ENCODE assay signal across 8 cellular contexts in genomic region chr11:65625628-65626342, GRCh38. TPM values are rescaled to one million over a fixed set of nuclear protein-coding genes. Genes with fewer than 3 reads are reported as not detected.
DNase-seq lines count a peak whose midpoint lies in the region; TF ChIP-seq lines count a peak whose summit lies in the region.

No MANE protein-coding gene starts in this region.

- H3K9me3 ChIP-seq in Caco-2 (no peaks in the 10 kb centered on the region), tibial nerve (no peaks in the 10 kb centered on the region)

- H3K4me2 ChIP-seq in KMS-11 = no peak overlapping the region

- H3K4me1 ChIP-seq in Caco-2 (no peaks in the 10 kb centered on the region), KMS-11 (ENCODE audit: low read depth, poor library complexity, severe bottlenecking) (no peaks in the 10 kb centered on the region), tibial nerve (peaks cover 0 to 7% (median 2%) of the 10 kb centered on the region in 4 donors)

- H3K9ac ChIP-seq in KMS-11 = no peak overlapping the region

- peaks cover 44% of the 10 kb centered on the region for H3K36me3 Mint-ChIP-seq in Caco-2 (ENCODE audit: insufficient read depth, unreplicated experiment)

- 41 to 58% methylated on average over 12 to 30 of the region's 30 CpGs for WGBS in tibial nerve, 2 donors

- TF ChIP-seq POLR2A in tibial nerve (IDR thresholded peaks at IDR 0.05) = no peak

- H4K20me1 ChIP-seq in KMS-11 (ENCODE audit: insufficient read depth) = no peaks in the 10 kb centered on the region

- H3K4me3 ChIP-seq in Caco-2 (ENCODE audit: low read depth, low read length) = no peak overlapping the region
- H3K4me3 ChIP-seq in KMS-11 (IDR thresholded peaks at IDR 0.05; ENCODE audit: insufficient read depth, low read depth, low read length) = no peak overlapping the region
- H3K4me3 ChIP-seq in coronary artery = no peak overlapping the region
- no peak overlapping the region for H3K4me3 ChIP-seq in tibial nerve

- H3K27me3 Mint-ChIP-seq in Caco-2 (ENCODE audit: insufficient read depth, unreplicated experiment) = no peaks in the 10 kb centered on the region

- H3K9me3 Mint-ChIP-seq in Caco-2 (ENCODE audit: unreplicated experiment) = no peaks in the 10 kb centered on the region

- no peaks in the 10 kb centered on the region for H3K79me2 ChIP-seq in KMS-11 (ENCODE audit: insufficient read depth, low read depth)

- peaks cover 4% of the 10 kb centered on the region for H3K36me3 ChIP-seq in Caco-2 (ENCODE audit: control insufficient read depth, insufficient read depth, low read length)
- H3K36me3 ChIP-seq in KMS-11 (ENCODE audit: insufficient read depth) = no peaks in the 10 kb centered on the region
- H3K36me3 ChIP-seq in tibial nerve = peaks cover 15 to 100% (median 42%) of the 10 kb centered on the region in 3 donors

- TF ChIP-seq EP300 in tibial nerve (IDR thresholded peaks at IDR 0.05) = peak in 1 of 2 donors; percentile 22

- no peak overlapping the region for H3K4me3 Mint-ChIP-seq in Caco-2 (ENCODE audit: unreplicated experiment)

- H3K4me1 Mint-ChIP-seq in Caco-2 (ENCODE audit: low read depth, unreplicated experiment) = no peaks in the 10 kb centered on the region

- no peak overlapping the region for H3K27ac ChIP-seq in KMS-11
- H3K27ac ChIP-seq in coronary artery = no peak overlapping the region
- peak overlapping the region in 2 of 4 donors; percentile 5 to 49 for H3K27ac ChIP-seq in tibial nerve

- CTCF ChIA-PET in Caco-2 (lab: Charles Lee) = interaction anchor here (0.6 to 0.9 kb wide), 2 partner anchors 28 to 192 kb away, joined by 5 read pairs; no protein-coding TSS in a partner anchor

- TF ChIP-seq CTCF in Caco-2 (IDR thresholded peaks at IDR 0.05; ENCODE audit: insufficient read depth in 1 of 2, low read depth in 1 of 2, low read length in 1 of 2, severe bottlenecking in 1 of 2, unreplicated experiment in 1 of 2) (peak in 1 of 2 experiments; percentile 44), KMS-11 (conservative IDR thresholded peaks at IDR 0.05; ENCODE audit: low read depth, low read length) (0 out of 2 replicates have a peak, but pooled peaks have one; percentile 25), coronary artery (IDR thresholded peaks at IDR 0.05) (peak; percentile 24), tibial nerve (IDR thresholded peaks at IDR 0.05) (peak; percentile 59 to 86 (median 75))

- no TSS peak for BruUV-seq in Caco-2 (replicated peaks; lab: Mats Ljungman, UMichigan)

- H3K27me3 ChIP-seq in Caco-2 (replicated peaks; ENCODE audit: control insufficient read depth, insufficient read depth, low read length) (no peaks in the 10 kb centered on the region), KMS-11 (ENCODE audit: insufficient read depth, low read depth) (no peaks in the 10 kb centered on the region), tibial nerve (no peaks in the 10 kb centered on the region)

- no peak overlapping the region for H2AFZ ChIP-seq in KMS-11 (ENCODE audit: low read depth)

- peak overlapping the region; percentile 76 for H3K27ac Mint-ChIP-seq in Caco-2 (ENCODE audit: unreplicated experiment)

- DNase-seq in Caco-2 (peak in 1 of 2 experiments; percentile 34), coronary artery (ENCODE audit: low spot score) (no peak), lung microvascular endothelial cell (ENCODE audit: low read depth in 2 of 2) (peak; percentile 67 to 86), tibial nerve (ENCODE audit: low spot score in 2 of 2) (peak in 1 of 2 donors; percentile 38), DMS153 treated with DMSO at 0.1 percent for 48 hours (lab: John Stamatoyannopoulos, UW; ENCODE audit: unreplicated experiment) (no peak), COLO829 (ENCODE audit: low spot score) (no peak)
- peak; percentile 52 for DNase-seq in activated CD4-positive, CD25-positive, alpha-beta regulatory T cell treated with anti-CD3 and anti-CD28 coated beads, Interleukin-2, amount 50 U/mL, for 72 hours

- intact Hi-C loops in Caco-2 (cut with micrococcal nuclease; ENCODE audit: unreplicated experiment) = no loop called here

- POLR2A ChIA-PET in Caco-2 (lab: Charles Lee) = no interaction called here

RNA-seq across cellular contexts. Expression of gene PCNX3, which starts 10.2 kb away (rescaled TPM):
- total RNA-seq in Caco-2 (2022) = 52.7 and 52.8 TPM in 2 replicates
- total RNA-seq in lung microvascular endothelial cell = 10.2 and 12.9 TPM in 2 replicates
- total RNA-seq in tibial nerve = 10 to 100 TPM; 21.0 to 53.4 (median 29.8) TPM

RNA-seq across cellular contexts. Expression of gene MAP3K11, which starts 11.8 kb away (rescaled TPM):
- 80.5 and 89.2 TPM in 2 replicates for total RNA-seq in Caco-2 (2022)
- 58.8 and 67.5 TPM in 2 replicates for total RNA-seq in lung microvascular endothelial cell
- total RNA-seq in tibial nerve = 100 to 1,000 TPM in 1 of 4 donors, 10 to 100 TPM in 3; 64.2 to 112 (median 83.9) TPM

RNA-seq across cellular contexts. Expression of gene SIPA1, which starts 12.1 kb away (rescaled TPM):
- total RNA-seq in Caco-2 (2022) (30.5 and 35.1 TPM in 2 replicates), lung microvascular endothelial cell (42.9 and 92.5 TPM in 2 replicates), tibial nerve (100 to 1,000 TPM in 1 of 4 donors, 10 to 100 TPM in 3; 50.2 to 103 (median 65.0) TPM)

RNA-seq across cellular contexts. Expression of gene KCNK7, which starts 30.2 kb away (rescaled TPM):
- total RNA-seq in Caco-2 (2022) = 0.39 and 0.49 TPM in 2 replicates
- total RNA-seq in lung microvascular endothelial cell = under 0.01 and 0.20 TPM in 2 replicates
- 1 to 10 TPM in 2 of 4 donors, under 1 TPM in 1, not detected in 1; 0.63 to 3.3 (median 1.2) TPM for total RNA-seq in tibial nerve

RNA-seq across cellular contexts. Expression of gene RELA, which starts 36.9 kb away (rescaled TPM):
- 51.2 and 54.9 TPM in 2 replicates for total RNA-seq in Caco-2 (2022)
- total RNA-seq in lung microvascular endothelial cell = 10.2 and 16.1 TPM in 2 replicates
- total RNA-seq in tibial nerve = 10 to 100 TPM; 44.6 to 70.8 (median 51.7) TPM

Comparison
In these comparisons a context has a peak if more than half of its experiments do, and no peak if none do; other contexts are left out.
1. DNase-seq: peak in activated CD4-positive, CD25-positive, alpha-beta regulatory T cell treated with anti-CD3 and anti-CD28 coated beads, Interleukin-2, amount 50 U/mL, for 72 hours (single experiment) and lung microvascular endothelial cell (2 of 2); none in coronary artery (single experiment), DMS153 treated with DMSO at 0.1 percent for 48 hours (single experiment) and COLO829 (single experiment).